16 cellular contexts compared by ENCODE assay signal in genomic region chr1:41652346-41653124, GRCh38.
"Had no signal": no experiment of that assay in that cellular context is flagged by ENCODE, and none has a peak within 500 bp of the region (broad histone marks: within the 10 kb centered on the region; RNA-seq: fewer than 3 reads in every experiment).

No MANE protein-coding gene starts in this region.

- H3K9me3 ChIP-seq: esophagus muscularis mucosa, SK-N-SH, transverse colon, vagina had no signal

- H3K27ac Mint-ChIP-seq: memory B cell; stimulated activated memory B cell treated with anti-CD40 and anti-IgM and Interleukin-4, amounts not matched to agents 10 μg/mL and 1 μg/mL and 100 μg/mL, for 72 hours; T-cell had no signal

- H3K4me3 ChIP-seq: esophagus muscularis mucosa, transverse colon, vagina had no signal

- H3K36me3 ChIP-seq: esophagus muscularis mucosa, transverse colon, vagina had no signal

- H3K9me3 Mint-ChIP-seq: activated T-cell treated with anti-CD3 and anti-CD28 coated beads, Interleukin-2, amount 50 U/mL, for 4 hours; memory B cell; natural killer cell; stimulated activated memory B cell treated with anti-CD40 and anti-IgM and Interleukin-4, amounts not matched to agents 10 μg/mL and 1 μg/mL and 100 μg/mL, for 72 hours; T-cell had no signal

- H3K36me3 Mint-ChIP-seq: natural killer cell, T-cell had no signal

- DNase-seq: activated CD4-positive, alpha-beta T cell treated with anti-CD3 and anti-CD28 coated beads for 4 hours; activated T-cell treated with anti-CD3 and anti-CD28 coated beads, Interleukin-2, amount 50 U/mL, for 4 hours; amniotic stem cell; caudate nucleus; hypothalamus; kidney; left ventricle myocardium superior; natural killer cell; SK-N-SH; stimulated activated CD4-positive, alpha-beta T cell treated with anti-CD3 and anti-CD28 coated beads, Interleukin-2, amount 100 ng/mL, for 48 hours; T-cell; transverse colon had no signal

- H3K27me3 ChIP-seq: esophagus muscularis mucosa, transverse colon, vagina had no signal

- H3K27ac ChIP-seq: esophagus muscularis mucosa, transverse colon, vagina had no signal

- H3K27me3 Mint-ChIP-seq: memory B cell; stimulated activated memory B cell treated with anti-CD40 and anti-IgM and Interleukin-4, amounts not matched to agents 10 μg/mL and 1 μg/mL and 100 μg/mL, for 72 hours; T-cell had no signal

- H3K4me3 Mint-ChIP-seq: activated T-cell treated with anti-CD3 and anti-CD28 coated beads, Interleukin-2, amount 50 U/mL, for 4 hours; memory B cell; natural killer cell; stimulated activated memory B cell treated with anti-CD40 and anti-IgM and Interleukin-4, amounts not matched to agents 10 μg/mL and 1 μg/mL and 100 μg/mL, for 72 hours; T-cell had no signal

- H3K4me1 ChIP-seq: vagina had no signal

- ATAC-seq: activated T-cell treated with anti-CD3 and anti-CD28 coated beads, Interleukin-2, amount 50 U/mL, for 4 hours; left ventricle myocardium superior; stimulated activated memory B cell treated with anti-CD40 and anti-IgM and Interleukin-4, amounts not matched to agents 10 μg/mL and 1 μg/mL and 100 μg/mL, for 72 hours; T-cell had no signal
